18 cellular contexts compared by ENCODE assay signal in the genomic region with DNA sequence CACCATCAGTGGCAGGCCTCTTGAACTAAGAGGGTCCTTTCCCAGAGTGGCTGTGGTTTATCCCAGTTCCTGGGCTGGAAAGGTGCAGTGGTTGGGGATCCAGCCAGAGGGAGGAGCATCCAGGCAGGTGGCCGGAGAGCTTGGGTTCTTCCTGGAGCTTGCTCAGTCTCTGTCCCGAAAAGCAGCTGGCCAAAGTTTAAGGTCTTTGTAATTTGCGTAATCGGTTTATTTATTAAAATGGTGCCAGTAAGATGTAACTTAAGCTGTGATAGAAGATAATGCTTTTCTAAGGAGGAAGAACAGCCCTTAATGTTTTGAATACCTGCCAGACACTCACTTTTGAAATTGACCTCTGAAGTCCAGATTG.
DNase-seq lines count a peak whose midpoint lies in the region; ATAC-seq and TF ChIP-seq lines count a peak whose summit lies in the region.
"Had no signal": no experiment of that assay in that cellular context is flagged by ENCODE, and none has a peak within 500 bp of the region (broad histone marks: within the 10 kb centered on the region; RNA-seq: fewer than 3 reads in every experiment).

No MANE protein-coding gene starts in this region.

- intact Hi-C loops in breast epithelium (cut with DNase I; ENCODE audit: low total_unique reads), result no loop called here
- intact Hi-C loops in mammary epithelial cell (cut with micrococcal nuclease), result no loop called here
- intact Hi-C loops in adrenal gland (cut with DNase I), result no loop called here
- intact Hi-C loops in mucosa of descending colon (cut with DNase I, micrococcal nuclease), result no loop called here

- H3K9me3 ChIP-seq in breast epithelium (no peaks in the 10 kb centered on the region), mammary epithelial cell (replicated peaks; ENCODE audit: insufficient read depth, low read length) (no peaks in the 10 kb centered on the region), adrenal gland (replicated peaks in 1 of 3) (no peaks in the 10 kb centered on the region), mucosa of descending colon (no peaks in the 10 kb centered on the region)
- H3K9me3 ChIP-seq: colonic mucosa, prostate gland had no signal

- TF ChIP-seq CTCF in breast epithelium (IDR thresholded peaks at IDR 0.05) (no peak), mammary epithelial cell (conservative IDR thresholded peaks at IDR 0.05 in 1 of 2, IDR thresholded peaks at IDR 0.05 in 1 of 2; ENCODE audit: extremely low read depth in 1 of 2, insufficient read depth in 1 of 2, low read depth in 1 of 2, low read length in 2 of 2) (no peak), adrenal gland (IDR thresholded peaks at IDR 0.05) (no peak), mucosa of descending colon (IDR thresholded peaks at IDR 0.05) (no peak)

- no peaks in the 10 kb centered on the region for H3K79me2 ChIP-seq in mammary epithelial cell (ENCODE audit: insufficient read depth, low read length)

- H3K4me2 ChIP-seq in mammary epithelial cell (ENCODE audit: insufficient read depth, low read depth, low read length), result no peak overlapping the region

- no peak for DNase-seq in breast epithelium (ENCODE audit: low spot score in 2 of 2)
- DNase-seq in mammary epithelial cell, result no peak
- DNase-seq in adrenal gland, result peak in 2 of 7 donors; percentile 54 to 62
- no peak for DNase-seq in mucosa of descending colon
- DNase-seq in mesenteric fat pad (ENCODE audit: low spot score), result no peak
- DNase-seq in HK-2 (ENCODE audit: unreplicated experiment), result no peak
- no peak for DNase-seq in globus pallidus (ENCODE audit: low spot score)
- DNase-seq: activated naive CD4-positive, alpha-beta T cell treated with anti-CD3 and anti-CD28 coated beads, Interleukin-2, amount 50 U/mL, for 16 hours; activated T-cell treated with anti-CD3 and anti-CD28 coated beads, Interleukin-2, amount 50 U/mL, for 4 hours; colonic mucosa; KG1; natural killer cell; PC-3; stimulated activated CD4-positive, alpha-beta T cell treated with anti-CD3 and anti-CD28 coated beads, Interleukin-2, amount 100 ng/mL, for 48 hours; T-helper 2 cell had no signal

- H3K4me1 ChIP-seq in breast epithelium (peaks cover 0 to 14% of the 10 kb centered on the region in 2 donors), mammary epithelial cell (ENCODE audit: insufficient read depth, low read length) (no peaks in the 10 kb centered on the region), adrenal gland (replicated peaks in 1 of 2) (peaks cover 38 to 69% of the 10 kb centered on the region in 2 donors), mucosa of descending colon (ENCODE audit: low read depth) (peaks cover 10% of the 10 kb centered on the region)
- H3K4me1 ChIP-seq: colonic mucosa had no signal

- 98% methylated on average over 4 of the region's 4 CpGs for WGBS in mammary epithelial cell (ENCODE audit: low coverage, missing lambda C conversion rate)
- 26 to 56% (median 47%) methylated on average over 4 of the region's 4 CpGs for WGBS in adrenal gland, 4 donors

- H3K27ac ChIP-seq in breast epithelium (peak overlapping the region; percentile 40 to 56), mammary epithelial cell (ENCODE audit: insufficient read depth, low read depth, low read length) (no peak overlapping the region), adrenal gland (peak overlapping the region; percentile 6 to 93 (median 61))
- H3K27ac ChIP-seq: colonic mucosa had no signal

- no peak for TF ChIP-seq POLR2A in breast epithelium (IDR thresholded peaks at IDR 0.05)
- TF ChIP-seq POLR2A in adrenal gland (IDR thresholded peaks at IDR 0.05), result no peak

- in situ Hi-C loops in mammary epithelial cell (cut with MboI; ENCODE audit: low sequenced_read_pairs in 2 of 2), result loop anchor here in 1 of 2 donors (25.0 kb wide), 1 partner anchor 273 kb away; a partner anchor contains a TSS

- dilution Hi-C loops in mammary epithelial cell (cut with HindIII; ENCODE audit: low sequenced_read_pairs), result no loop called here

- BruUV-seq in mammary epithelial cell (replicated peaks; lab: Mats Ljungman, UMichigan), result no TSS peak

- no peak overlapping the region for H3K4me3 ChIP-seq in breast epithelium
- H3K4me3 ChIP-seq in mammary epithelial cell (replicated peaks in 1 of 3; ENCODE audit: insufficient read depth in 1 of 3, low read depth in 2 of 3, low read length in 3 of 3), result no peak overlapping the region
- no peak overlapping the region for H3K4me3 ChIP-seq in adrenal gland
- H3K4me3 ChIP-seq in mucosa of descending colon, result no peak overlapping the region
- H3K4me3 ChIP-seq: colonic mucosa, lung, prostate gland had no signal

- H3K9ac ChIP-seq in mammary epithelial cell (ENCODE audit: insufficient read depth, low read length), result no peak overlapping the region

- H3K36me3 ChIP-seq in breast epithelium, result no peaks in the 10 kb centered on the region
- no peaks in the 10 kb centered on the region for H3K36me3 ChIP-seq in mammary epithelial cell (ENCODE audit: insufficient read depth, low read length)
- H3K36me3 ChIP-seq in adrenal gland (replicated peaks in 1 of 2), result no peaks in the 10 kb centered on the region
- H3K36me3 ChIP-seq in mucosa of descending colon (ENCODE audit: low read depth), result no peaks in the 10 kb centered on the region
- H3K36me3 ChIP-seq: colonic mucosa, prostate gland had no signal

- ATAC-seq in mucosa of descending colon (peak; percentile 22), HG03521 (IDR thresholded peaks at IDR 0.05; ENCODE audit: unreplicated experiment) (no peak)
- ATAC-seq: activated T-cell treated with anti-CD3 and anti-CD28 coated beads, Interleukin-2, amount 50 U/mL, for 4 hours; natural killer cell; PC-3 had no signal

- H3K27me3 ChIP-seq in breast epithelium (no peaks in the 10 kb centered on the region), mammary epithelial cell (ENCODE audit: insufficient read depth, low read length) (no peaks in the 10 kb centered on the region), adrenal gland (no peaks in the 10 kb centered on the region)
- H3K27me3 ChIP-seq: colonic mucosa had no signal

- no peaks in the 10 kb centered on the region for H4K20me1 ChIP-seq in mammary epithelial cell (ENCODE audit: insufficient read depth, low read length)

- CTCF ChIA-PET in mammary epithelial cell (lab: Charles Lee; ENCODE audit: low non-redundant PET), result no interaction called here

- no peak overlapping the region for H2AFZ ChIP-seq in mammary epithelial cell (ENCODE audit: low read depth, low read length)
